Comparison of ENCODE assay signal across 9 cellular contexts in the genomic region with DNA sequence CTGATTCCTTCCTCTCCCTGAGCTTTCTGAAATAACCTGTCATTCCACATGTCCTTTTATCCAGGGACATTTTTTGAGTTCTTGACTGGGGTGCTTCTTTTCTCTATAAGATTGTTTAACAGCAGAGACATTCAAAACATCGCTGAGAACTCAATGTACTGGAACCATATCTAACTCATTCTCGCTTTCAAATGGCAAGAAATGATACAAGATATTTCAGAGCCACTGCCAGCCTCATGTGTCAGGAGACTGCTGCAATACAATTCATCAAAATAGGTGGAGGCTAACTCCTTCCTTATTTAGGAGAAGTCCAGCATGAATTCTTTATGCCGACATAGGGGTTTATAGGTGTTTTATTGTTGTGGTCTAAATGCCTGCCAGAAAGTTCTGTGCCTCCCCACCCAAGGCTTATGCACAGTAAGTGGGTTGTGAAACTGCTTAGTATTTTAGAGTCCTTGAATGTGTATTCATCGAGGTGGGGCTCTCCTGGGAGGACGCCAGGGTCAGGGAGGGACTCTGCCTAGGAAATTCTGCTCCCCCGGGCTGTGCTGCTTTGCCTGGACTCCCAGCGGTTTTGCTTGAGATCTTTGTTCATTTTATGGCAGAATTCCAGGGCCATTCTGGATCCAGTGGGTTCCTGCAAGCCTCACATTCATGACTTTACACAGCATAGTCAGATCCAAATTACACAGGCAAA. TPM values are rescaled to one million over a fixed set of nuclear protein-coding genes. Genes with fewer than 3 reads are reported as not detected.
DNase-seq lines count a peak whose midpoint lies in the region; ATAC-seq and TF ChIP-seq lines count a peak whose summit lies in the region.
"Had no signal": no experiment of that assay in that cellular context is flagged by ENCODE, and none has a peak within 500 bp of the region (broad histone marks: within the 10 kb centered on the region; RNA-seq: fewer than 3 reads in every experiment).

No MANE protein-coding gene starts in this region.

- no peak overlapping the region for H3K4me3 Mint-ChIP-seq in activated CD8-positive, alpha-beta T cell treated with anti-CD3 and anti-CD28 coated beads, Interleukin-2, amount 10 ng/mL, durations not matched to agents 7 days and 5 days
- H3K4me3 Mint-ChIP-seq in CD4-positive, alpha-beta memory T cell = no peak overlapping the region

- H3K4me1 Mint-ChIP-seq in activated CD8-positive, alpha-beta T cell treated with anti-CD3 and anti-CD28 coated beads, Interleukin-2, amount 10 ng/mL, durations not matched to agents 7 days and 5 days (ENCODE audit: low read depth) = no peaks in the 10 kb centered on the region
- H3K4me1 Mint-ChIP-seq in CD4-positive, alpha-beta memory T cell = no peaks in the 10 kb centered on the region

- TF ChIP-seq POLR2A in body of pancreas (IDR thresholded peaks at IDR 0.05) = no peak

- intact Hi-C loops in body of pancreas (cut with DNase I) = no loop called here
- intact Hi-C loops in CD4-positive, alpha-beta memory T cell (cut with micrococcal nuclease) = loop anchor here (5.0 kb wide), 1 partner anchor 1434 kb away; no protein-coding TSS in a partner anchor

- TF ChIP-seq CTCF in HEK293 (tag by site-specific recombination; IDR thresholded peaks at IDR 0.05) (no peak), body of pancreas (IDR thresholded peaks at IDR 0.05) (no peak)

- ATAC-seq in body of pancreas = peak; percentile 45
- no peak for ATAC-seq in activated CD8-positive, alpha-beta T cell treated with anti-CD3 and anti-CD28 coated beads, Interleukin-2, amount 10 ng/mL, durations not matched to agents 7 days and 5 days
- no peak for ATAC-seq in HG02798 (IDR thresholded peaks at IDR 0.05; ENCODE audit: poor library complexity, unreplicated experiment)
- ATAC-seq: activated CD4-positive, CD25-positive, alpha-beta regulatory T cell treated with anti-CD3 and anti-CD28 coated beads, Interleukin-2, amount 50 U/mL, for 24 hours had no signal

- no peak overlapping the region for H3K27ac Mint-ChIP-seq in activated CD8-positive, alpha-beta T cell treated with anti-CD3 and anti-CD28 coated beads, Interleukin-2, amount 10 ng/mL, durations not matched to agents 7 days and 5 days
- H3K27ac Mint-ChIP-seq in CD4-positive, alpha-beta memory T cell = no peak overlapping the region

- 48 to 55% methylated on average over 7 of the region's 7 CpGs for WGBS in body of pancreas, 2 donors

- H3K9me3 ChIP-seq in HEK293 (ENCODE audit: control insufficient read depth, insufficient read depth, low read depth, low read length) (no peaks in the 10 kb centered on the region), body of pancreas (no peaks in the 10 kb centered on the region), subcutaneous abdominal adipose tissue (ENCODE audit: control insufficient read depth in 5 of 5, low read length in 5 of 5) (no peaks in the 10 kb centered on the region)
- H3K9me3 ChIP-seq in CD4-positive, alpha-beta memory T cell (ENCODE audit: control insufficient read depth in 1 of 2, low read length in 2 of 2) = no peaks in the 10 kb centered on the region

- H3K27ac ChIP-seq in HEK293 (ENCODE audit: extremely low read depth, low read depth, low read length) (no peak overlapping the region; the same call in 1 of the 2 replicates), body of pancreas (no peak overlapping the region), subcutaneous abdominal adipose tissue (ENCODE audit: low read depth, low read length) (peak overlapping the region; percentile 14)
- H3K27ac ChIP-seq in CD4-positive, alpha-beta memory T cell (ENCODE audit: low read depth, low read length) = no peak overlapping the region

- CTCF ChIA-PET in HEK293 (lab: Yijun Ruan, JAX) = interaction anchor here (0.5 to 2.3 kb wide), 2 partner anchors 13 to 429 kb away, joined by 4 to 13 read pairs; no protein-coding TSS in a partner anchor
- CTCF ChIA-PET in activated CD8-positive, alpha-beta T cell treated with anti-CD3 and anti-CD28 coated beads, Interleukin-2, amount 10 ng/mL, durations not matched to agents 7 days and 5 days (lab: Charles Lee) = no interaction called here
- CTCF ChIA-PET in CD4-positive, alpha-beta memory T cell (lab: Charles Lee; ENCODE audit: partially characterized antibody) = no interaction called here

- H3K9me3 Mint-ChIP-seq in activated CD8-positive, alpha-beta T cell treated with anti-CD3 and anti-CD28 coated beads, Interleukin-2, amount 10 ng/mL, durations not matched to agents 7 days and 5 days (ENCODE audit: insufficient read depth) = no peaks in the 10 kb centered on the region
- H3K9me3 Mint-ChIP-seq in CD4-positive, alpha-beta memory T cell = peaks cover 0 to 5% (median 0%) of the 10 kb centered on the region in 8 donors

- H3K36me3 ChIP-seq in HEK293 (ENCODE audit: control insufficient read depth in 2 of 2, insufficient read depth in 1 of 2, low read length in 2 of 2) (no peaks in the 10 kb centered on the region), body of pancreas (replicated peaks in 1 of 2; ENCODE audit: insufficient read depth in 1 of 2, low read depth in 2 of 2) (no peaks in the 10 kb centered on the region), subcutaneous abdominal adipose tissue (ENCODE audit: control insufficient read depth in 5 of 5, insufficient read depth in 5 of 5, low read length in 5 of 5) (no peaks in the 10 kb centered on the region)
- no peaks in the 10 kb centered on the region for H3K36me3 ChIP-seq in CD4-positive, alpha-beta memory T cell (ENCODE audit: insufficient read depth, low read length)

- no peak overlapping the region for H3K4me3 ChIP-seq in HEK293 (ENCODE audit: low read depth, low read length)
- no peak overlapping the region for H3K4me3 ChIP-seq in body of pancreas
- no peak overlapping the region for H3K4me3 ChIP-seq in subcutaneous abdominal adipose tissue (ENCODE audit: low read depth in 1 of 5, low read length in 5 of 5)
- H3K4me3 ChIP-seq in CD4-positive, alpha-beta memory T cell (ENCODE audit: low read length in 2 of 2) = no peak overlapping the region

- POLR2A ChIA-PET in HEK293 (lab: Yijun Ruan, JAX) = no interaction called here
- POLR2A ChIA-PET in activated CD8-positive, alpha-beta T cell treated with anti-CD3 and anti-CD28 coated beads, Interleukin-2, amount 10 ng/mL, durations not matched to agents 7 days and 5 days (lab: Charles Lee) = no interaction called here
- POLR2A ChIA-PET in CD4-positive, alpha-beta memory T cell (lab: Charles Lee; ENCODE audit: partially characterized antibody) = no interaction called here

- H3K27me3 Mint-ChIP-seq in activated CD8-positive, alpha-beta T cell treated with anti-CD3 and anti-CD28 coated beads, Interleukin-2, amount 10 ng/mL, durations not matched to agents 7 days and 5 days (ENCODE audit: low read depth) = no peaks in the 10 kb centered on the region
- peaks cover 3 to 7% of the 10 kb centered on the region in 2 donors for H3K27me3 Mint-ChIP-seq in CD4-positive, alpha-beta memory T cell

- no peaks in the 10 kb centered on the region for H3K36me3 Mint-ChIP-seq in activated CD8-positive, alpha-beta T cell treated with anti-CD3 and anti-CD28 coated beads, Interleukin-2, amount 10 ng/mL, durations not matched to agents 7 days and 5 days (ENCODE audit: low read depth)
- no peaks in the 10 kb centered on the region for H3K36me3 Mint-ChIP-seq in CD4-positive, alpha-beta memory T cell

- H3K9ac ChIP-seq in subcutaneous abdominal adipose tissue (ENCODE audit: low read length in 5 of 5) = no peak overlapping the region

- DNase-seq in body of pancreas (peak; percentile 14 to 58 (median 36)), iPS-NIHi11 (ENCODE audit: low spot score) (peak; percentile 29), NOMO-1 treated with DMSO at 0.1 percent for 48 hours (lab: John Stamatoyannopoulos, UW; ENCODE audit: unreplicated experiment) (no peak)
- no peak for DNase-seq in activated CD8-positive, alpha-beta T cell treated with anti-CD3 and anti-CD28 coated beads, Interleukin-2, amount 10 ng/mL, durations not matched to agents 7 days and 5 days
- DNase-seq in CD4-positive, alpha-beta memory T cell = no peak

- H3K4me1 ChIP-seq in HEK293 (ENCODE audit: control insufficient read depth, insufficient read depth, low read length) (peaks cover 11% of the 10 kb centered on the region), body of pancreas (no peaks in the 10 kb centered on the region), subcutaneous abdominal adipose tissue (ENCODE audit: control insufficient read depth in 5 of 5, insufficient read depth in 5 of 5, low read length in 5 of 5) (peaks cover 0 to 28% (median 17%) of the 10 kb centered on the region in 5 donors)
- H3K4me1 ChIP-seq in CD4-positive, alpha-beta memory T cell (ENCODE audit: insufficient read depth, low read length) = no peaks in the 10 kb centered on the region

- no peaks in the 10 kb centered on the region for H3K27me3 ChIP-seq in body of pancreas
- H3K27me3 ChIP-seq in subcutaneous abdominal adipose tissue (ENCODE audit: control insufficient read depth in 5 of 5, insufficient read depth in 4 of 5, low read length in 5 of 5) = no peaks in the 10 kb centered on the region
- H3K27me3 ChIP-seq in CD4-positive, alpha-beta memory T cell (ENCODE audit: insufficient read depth, low read length) = no peaks in the 10 kb centered on the region

TF ChIP-seq in HEK293, 187 proteins besides CTCF, POLR2A, EP300 and RAD21 (continues in another document):
- TF ChIP-seq MZF1 (tag by site-specific recombination; IDR thresholded peaks at IDR 0.05; ENCODE audit: borderline replicate concordance) = 0 out of 2 replicates have a peak, but pooled peaks have one; percentile 33
- no peak for TF ChIP-seq HOXC10 (CRISPR knock-in tag; IDR thresholded peaks at IDR 0.05)
- TF ChIP-seq ZNF544 (tag by site-specific recombination; IDR thresholded peaks at IDR 0.05) = no peak
- no peak for TF ChIP-seq ZNF501 (tag by site-specific recombination; IDR thresholded peaks at IDR 0.05)
- no peak for TF ChIP-seq ZNF133 (tag by site-specific recombination; IDR thresholded peaks at IDR 0.05)
- TF ChIP-seq, protein P1, sequence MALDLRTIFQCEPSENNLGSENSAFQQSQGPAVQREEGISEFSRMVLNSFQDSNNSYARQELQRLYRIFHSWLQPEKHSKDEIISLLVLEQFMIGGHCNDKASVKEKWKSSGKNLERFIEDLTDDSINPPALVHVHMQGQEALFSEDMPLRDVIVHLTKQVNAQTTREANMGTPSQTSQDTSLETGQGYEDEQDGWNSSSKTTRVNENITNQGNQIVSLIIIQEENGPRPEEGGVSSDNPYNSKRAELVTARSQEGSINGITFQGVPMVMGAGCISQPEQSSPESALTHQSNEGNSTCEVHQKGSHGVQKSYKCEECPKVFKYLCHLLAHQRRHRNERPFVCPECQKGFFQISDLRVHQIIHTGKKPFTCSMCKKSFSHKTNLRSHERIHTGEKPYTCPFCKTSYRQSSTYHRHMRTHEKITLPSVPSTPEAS (tag by site-specific recombination; IDR thresholded peaks at IDR 0.05) = no peak
- no peak for TF ChIP-seq ZNF555 (tag by site-specific recombination; conservative IDR thresholded peaks at IDR 0.05)
- no peak for TF ChIP-seq WT1 (tag by site-specific recombination; IDR thresholded peaks at IDR 0.05)

RNA-seq across cellular contexts. Expression of a gene that starts 53.9 kb away (rescaled TPM):
- total RNA-seq in body of pancreas = not detected
- not detected for total RNA-seq in activated CD8-positive, alpha-beta T cell treated with anti-CD3 and anti-CD28 coated beads, Interleukin-2, amount 10 ng/mL, durations not matched to agents 7 days and 5 days
- under 1 TPM in 1 of 2 experiments, not detected in 1; 0.17 TPM for total RNA-seq in CD4-positive, alpha-beta memory T cell
- polyA plus RNA-seq in CD4-positive, alpha-beta memory T cell = under 1 TPM in 1 of 2 donors, not detected in 1; 0.30 TPM

Comparison
In these comparisons a context has a peak if more than half of its experiments do, and no peak if none do; other contexts are left out.
1. DNase-seq: peak in body of pancreas (4 of 4) and iPS-NIHi11 (single experiment); none in activated CD8-positive, alpha-beta T cell treated with anti-CD3 and anti-CD28 coated beads, Interleukin-2, amount 10 ng/mL, durations not matched to agents 7 days and 5 days (single experiment), CD4-positive, alpha-beta memory T cell (0 of 5) and NOMO-1 treated with DMSO at 0.1 percent for 48 hours (single experiment).